ENCODE assay signal across 1 cellular context in genomic region chr7:33191326-33191725, GRCh38.
TF ChIP-seq lines count a peak whose summit lies in the region.

No MANE protein-coding gene starts in this region.

TF ChIP-seq in GM23338, 12 proteins besides CTCF, POLR2A, EP300 and RAD21 (continued from another document):
- no peak for TF ChIP-seq REST (IDR thresholded peaks at IDR 0.05; ENCODE audit: unreplicated experiment)
- TF ChIP-seq ZNF462 (CRISPR knock-in tag; IDR thresholded peaks at IDR 0.05) = no peak
- no peak for TF ChIP-seq EZH2 (IDR thresholded peaks at IDR 0.05; ENCODE audit: low read depth, unreplicated experiment)
